26 cellular contexts compared by ENCODE assay signal in the genomic region with DNA sequence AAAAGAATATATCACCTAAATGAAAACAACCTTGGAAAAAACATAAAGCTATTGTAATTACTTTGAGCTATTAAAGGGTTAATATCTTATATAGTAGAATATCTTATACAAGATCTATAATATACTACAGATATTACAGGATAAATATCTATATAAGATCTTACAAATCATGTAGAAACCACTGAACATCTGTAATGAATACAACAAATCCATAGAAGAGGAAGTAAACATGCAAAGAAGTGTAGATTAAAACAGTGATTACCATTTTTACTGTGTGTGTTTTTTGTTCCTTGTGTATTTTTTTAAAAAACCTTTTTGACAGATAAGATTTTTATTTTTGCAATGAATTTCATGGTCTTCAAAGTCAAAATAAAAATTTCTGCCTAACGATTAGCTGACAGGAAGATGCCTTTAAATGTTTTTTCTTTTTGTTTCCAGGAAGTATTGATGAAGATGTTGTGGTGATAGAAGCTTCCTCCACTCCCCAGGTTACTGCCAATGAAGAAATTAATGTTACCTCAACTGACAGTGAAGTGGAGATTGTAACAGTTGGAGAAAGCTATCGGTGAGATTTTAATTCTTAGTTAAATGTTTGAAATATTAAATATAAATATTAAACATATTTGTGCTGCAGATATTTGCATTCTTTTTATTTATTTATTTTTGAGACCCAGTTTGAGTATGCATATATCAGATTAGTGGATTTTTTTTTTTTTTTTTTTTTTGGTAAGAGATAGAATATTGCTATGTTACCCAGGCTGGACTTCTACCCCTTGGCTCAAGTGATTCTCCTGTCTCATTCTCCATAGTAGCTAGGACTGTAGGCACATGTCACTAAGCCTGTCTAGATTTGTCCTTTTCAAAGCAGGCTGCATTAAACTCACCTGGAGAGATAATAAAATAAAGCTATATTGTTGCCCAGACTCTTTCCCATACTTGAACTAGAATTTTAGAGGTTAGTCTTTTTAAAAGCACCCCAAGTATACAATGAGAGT. TPM values are rescaled to one million over a fixed set of nuclear protein-coding genes. Genes with fewer than 3 reads are reported as not detected.
DNase-seq lines count a peak whose midpoint lies in the region; ATAC-seq, FAIRE-seq and TF ChIP-seq lines count a peak whose summit lies in the region.
"Had no signal": no experiment of that assay in that cellular context is flagged by ENCODE, and none has a peak within 500 bp of the region (broad histone marks: within the 10 kb centered on the region; RNA-seq: fewer than 3 reads in every experiment).

No MANE protein-coding gene starts in this region.

- 87% methylated on average over 2 of the region's 2 CpGs for WGBS in SK-N-SH (ENCODE audit: low lambda C conversion rate)

- H3K4me2 ChIP-seq in OCI-LY3 (ENCODE audit: low read length) = 0 out of 2 replicates have a peak overlapping the region, but pooled peaks have one; percentile 5
- H3K4me2 ChIP-seq in SK-N-SH = no peak overlapping the region
- H3K4me2 ChIP-seq: PC-9 had no signal

- no peaks in the 10 kb centered on the region for H3K9me2 ChIP-seq in SK-N-SH

- H3K9ac ChIP-seq in OCI-LY3 (ENCODE audit: low read length) = no peak overlapping the region
- H3K9ac ChIP-seq in SK-N-SH = no peak overlapping the region

- H4K20me1 ChIP-seq in OCI-LY3 (ENCODE audit: insufficient read depth, low read length) = peaks cover 28% of the 10 kb centered on the region
- H4K20me1 ChIP-seq in SK-N-SH (ENCODE audit: insufficient read depth) = no peaks in the 10 kb centered on the region

- H3K27ac ChIP-seq in OCI-LY3 (ENCODE audit: low read length) = 0 out of 2 replicates have a peak overlapping the region, but pooled peaks have one; percentile 26
- H3K27ac ChIP-seq in SK-N-SH (ENCODE audit: low read depth in 2 of 2, low read length in 1 of 2) = peak overlapping the region in 1 of 2 experiments; percentile 51; a peak in 1 of 4 replicates
- H3K27ac ChIP-seq: colonic mucosa, HL-60, pancreas, PC-9, vagina had no signal

- H3K27me3 ChIP-seq in OCI-LY3 (ENCODE audit: low read depth, low read length) = no peaks in the 10 kb centered on the region
- H3K27me3 ChIP-seq in SK-N-SH (ENCODE audit: insufficient read depth) = no peaks in the 10 kb centered on the region
- H3K27me3 ChIP-seq: colonic mucosa, pancreas, vagina had no signal

- H3K79me2 ChIP-seq in OCI-LY3 (ENCODE audit: low read length) = peaks cover 48% of the 10 kb centered on the region
- peaks cover 45% of the 10 kb centered on the region for H3K79me2 ChIP-seq in SK-N-SH (ENCODE audit: insufficient read depth)

- H2AFZ ChIP-seq in OCI-LY3 (ENCODE audit: low read depth, low read length) (no peak overlapping the region), SK-N-SH (ENCODE audit: low read depth) (no peak overlapping the region)
- H2AFZ ChIP-seq: PC-9 had no signal

- H3K27ac Mint-ChIP-seq in activated naive CD4-positive, alpha-beta T cell treated with anti-CD3 and anti-CD28 coated beads, Interleukin-2, amount 10 ng/mL, durations not matched to agents 7 days and 5 days = peak overlapping the region; percentile 69
- H3K27ac Mint-ChIP-seq in activated naive CD4-positive, alpha-beta T cell treated with anti-CD3 and anti-CD28 coated beads for 36 hours = no peak overlapping the region
- H3K27ac Mint-ChIP-seq in stimulated activated memory B cell treated with anti-CD40 and anti-IgM and Interleukin-4, amounts not matched to agents 10 μg/mL and 1 μg/mL and 100 μg/mL, for 72 hours = peak overlapping the region; percentile 41

- no peaks in the 10 kb centered on the region for H3K9me3 Mint-ChIP-seq in activated naive CD4-positive, alpha-beta T cell treated with anti-CD3 and anti-CD28 coated beads, Interleukin-2, amount 10 ng/mL, durations not matched to agents 7 days and 5 days
- no peaks in the 10 kb centered on the region for H3K9me3 Mint-ChIP-seq in activated naive CD4-positive, alpha-beta T cell treated with anti-CD3 and anti-CD28 coated beads for 36 hours
- no peaks in the 10 kb centered on the region for H3K9me3 Mint-ChIP-seq in stimulated activated memory B cell treated with anti-CD40 and anti-IgM and Interleukin-4, amounts not matched to agents 10 μg/mL and 1 μg/mL and 100 μg/mL, for 72 hours

- H3K4me3 Mint-ChIP-seq in activated naive CD4-positive, alpha-beta T cell treated with anti-CD3 and anti-CD28 coated beads, Interleukin-2, amount 10 ng/mL, durations not matched to agents 7 days and 5 days = no peak overlapping the region
- no peak overlapping the region for H3K4me3 Mint-ChIP-seq in activated naive CD4-positive, alpha-beta T cell treated with anti-CD3 and anti-CD28 coated beads for 36 hours
- peak overlapping the region; percentile 39 for H3K4me3 Mint-ChIP-seq in stimulated activated memory B cell treated with anti-CD40 and anti-IgM and Interleukin-4, amounts not matched to agents 10 μg/mL and 1 μg/mL and 100 μg/mL, for 72 hours

- no peak for DNase-seq in activated naive CD4-positive, alpha-beta T cell treated with anti-CD3 and anti-CD28 coated beads, Interleukin-2, amount 10 ng/mL, durations not matched to agents 7 days and 5 days
- DNase-seq in activated naive CD4-positive, alpha-beta T cell treated with anti-CD3 and anti-CD28 coated beads for 36 hours = no peak
- DNase-seq in frontal cortex (ENCODE audit: low spot score in 2 of 2) = no peak
- DNase-seq in SK-N-SH = no peak
- DNase-seq in EL = no peak
- no peak for DNase-seq in UCSD-AML1 (lab: John Stamatoyannopoulos, UW; ENCODE audit: unreplicated experiment)
- DNase-seq: activated CD4-positive, alpha-beta T cell treated with anti-CD3 and anti-CD28 coated beads, Interleukin-2, amount 50 U/mL, for 48 hours; activated gamma-delta T cell treated with Interleukin-2 at 50 U/mL for 16 hours; colonic mucosa; COR-L47; KG1; left colon; NCI-H1105 treated with DMSO at 0.1 percent for 48 hours; NCI-H2171; NCI-H69; pancreas; PC-9; stimulated activated CD4-positive, alpha-beta T cell treated with anti-CD3 and anti-CD28 coated beads, Interleukin-2, amount 100 ng/mL, for 24 hours; substantia nigra had no signal

- peaks cover 55% of the 10 kb centered on the region for H3K36me3 Mint-ChIP-seq in activated naive CD4-positive, alpha-beta T cell treated with anti-CD3 and anti-CD28 coated beads, Interleukin-2, amount 10 ng/mL, durations not matched to agents 7 days and 5 days
- peaks cover 18% of the 10 kb centered on the region for H3K36me3 Mint-ChIP-seq in activated naive CD4-positive, alpha-beta T cell treated with anti-CD3 and anti-CD28 coated beads for 36 hours (ENCODE audit: low read depth)
- peaks cover 41% of the 10 kb centered on the region for H3K36me3 Mint-ChIP-seq in stimulated activated memory B cell treated with anti-CD40 and anti-IgM and Interleukin-4, amounts not matched to agents 10 μg/mL and 1 μg/mL and 100 μg/mL, for 72 hours

- peak; percentile 69 for FAIRE-seq in frontal cortex (lab: Jason Lieb, UNC)
- FAIRE-seq: astrocyte, GM12892, H1, pancreas had no signal

- no peak for TF ChIP-seq RAD21 in SK-N-SH (IDR thresholded peaks at IDR 0.05; ENCODE audit: low read length)

- POLR2A ChIA-PET in SK-N-SH (lab: Yijun Ruan, JAX) = no interaction called here

- H3K4me1 ChIP-seq in OCI-LY3 (ENCODE audit: low read length) (peaks cover 17% of the 10 kb centered on the region), SK-N-SH (ENCODE audit: control insufficient read depth in 1 of 2, insufficient read depth in 2 of 2, low read depth in 1 of 2, low read length in 1 of 2) (peaks cover 0 to 10% of the 10 kb centered on the region in 2 experiments; a peak in 1 of 4 replicates)
- H3K4me1 ChIP-seq: colonic mucosa, pancreas, vagina had no signal

- no peak for TF ChIP-seq CTCF in OCI-LY3 (IDR thresholded peaks at IDR 0.05; ENCODE audit: low read depth, low read length)
- no peak for TF ChIP-seq CTCF in SK-N-SH (IDR thresholded peaks at IDR 0.05)

- peaks cover 34% of the 10 kb centered on the region for H3K4me1 Mint-ChIP-seq in activated naive CD4-positive, alpha-beta T cell treated with anti-CD3 and anti-CD28 coated beads, Interleukin-2, amount 10 ng/mL, durations not matched to agents 7 days and 5 days
- peaks cover 17% of the 10 kb centered on the region for H3K4me1 Mint-ChIP-seq in activated naive CD4-positive, alpha-beta T cell treated with anti-CD3 and anti-CD28 coated beads for 36 hours (ENCODE audit: low read depth)
- H3K4me1 Mint-ChIP-seq in stimulated activated memory B cell treated with anti-CD40 and anti-IgM and Interleukin-4, amounts not matched to agents 10 μg/mL and 1 μg/mL and 100 μg/mL, for 72 hours = peaks cover 35% of the 10 kb centered on the region

- intact Hi-C loops in activated naive CD4-positive, alpha-beta T cell treated with anti-CD3 and anti-CD28 coated beads for 36 hours (cut with micrococcal nuclease) = no loop called here

- peaks cover 6% of the 10 kb centered on the region for H3F3A ChIP-seq in SK-N-SH (replicated peaks; ENCODE audit: insufficient read depth)

- H3K36me3 ChIP-seq in OCI-LY3 (replicated peaks; ENCODE audit: low read depth, low read length) (peaks cover 32% of the 10 kb centered on the region), SK-N-SH (replicated peaks in 1 of 2; ENCODE audit: control insufficient read depth in 1 of 2, insufficient read depth in 2 of 2, low read length in 1 of 2) (peaks cover 31% of the 10 kb centered on the region in 2 experiments)
- H3K36me3 ChIP-seq: colonic mucosa had no signal

- CTCF ChIA-PET in activated naive CD4-positive, alpha-beta T cell treated with anti-CD3 and anti-CD28 coated beads, Interleukin-2, amount 10 ng/mL, durations not matched to agents 7 days and 5 days (lab: Charles Lee) = interaction anchor here (0.7 kb wide), 1 partner anchor 35 kb away, joined by 3 read pairs; no protein-coding TSS in a partner anchor
- CTCF ChIA-PET in activated naive CD4-positive, alpha-beta T cell treated with anti-CD3 and anti-CD28 coated beads for 36 hours (lab: Charles Lee) = interaction anchor here (0.5 to 0.6 kb wide), 4 partner anchors 27 to 1893 kb away, joined by 3 to 6 read pairs (median 4); no protein-coding TSS in a partner anchor
- CTCF ChIA-PET in SK-N-SH (lab: Yijun Ruan, JAX) = no interaction called here

- H3K27me3 Mint-ChIP-seq in activated naive CD4-positive, alpha-beta T cell treated with anti-CD3 and anti-CD28 coated beads, Interleukin-2, amount 10 ng/mL, durations not matched to agents 7 days and 5 days = no peaks in the 10 kb centered on the region
- no peaks in the 10 kb centered on the region for H3K27me3 Mint-ChIP-seq in activated naive CD4-positive, alpha-beta T cell treated with anti-CD3 and anti-CD28 coated beads for 36 hours (ENCODE audit: low read depth)
- H3K27me3 Mint-ChIP-seq in stimulated activated memory B cell treated with anti-CD40 and anti-IgM and Interleukin-4, amounts not matched to agents 10 μg/mL and 1 μg/mL and 100 μg/mL, for 72 hours = no peaks in the 10 kb centered on the region

- H3K9me3 ChIP-seq in OCI-LY3 (ENCODE audit: insufficient read depth, low read length) (no peaks in the 10 kb centered on the region), SK-N-SH (no peaks in the 10 kb centered on the region)
- H3K9me3 ChIP-seq: colonic mucosa, pancreas, vagina had no signal

- H3K4me3 ChIP-seq in OCI-LY3 (ENCODE audit: low read length) (no peak overlapping the region), SK-N-SH (ENCODE audit: low read depth in 2 of 2, low read length in 1 of 2) (no peak overlapping the region)
- H3K4me3 ChIP-seq: colonic mucosa, pancreas, PC-9, vagina had no signal

- no peak for TF ChIP-seq EP300 in SK-N-SH (IDR thresholded peaks at IDR 0.05; ENCODE audit: borderline replicate concordance in 1 of 2, low read depth in 1 of 2, low read length in 1 of 2)

- no peak for ATAC-seq in stimulated activated memory B cell treated with anti-CD40 and anti-IgM and Interleukin-4, amounts not matched to agents 10 μg/mL and 1 μg/mL and 100 μg/mL, for 72 hours
- ATAC-seq: left colon, pancreas had no signal

RNA-seq across cellular contexts. Expression of a gene that starts 52.8 kb away (rescaled TPM):
- total RNA-seq in activated naive CD4-positive, alpha-beta T cell treated with anti-CD3 and anti-CD28 coated beads for 36 hours = 10 to 100 TPM; 93.1 to 98.2 TPM
- total RNA-seq in frontal cortex = 4.9 TPM
- 40.5 and 46.6 TPM in 2 replicates for polyA plus RNA-seq in SK-N-SH (2012; rRNA removed)
- polyA plus RNA-seq in SK-N-SH (2012; cell fraction: cytosol; rRNA removed) = 49.4 and 52.4 TPM in 2 replicates
- polyA plus RNA-seq in SK-N-SH (2012; cell fraction: nucleus; rRNA removed) = 15.1 and 22.0 TPM in 2 replicates

Comparison
In these comparisons a context has a peak if more than half of its experiments do, and no peak if none do; other contexts are left out.
1. RNA of a gene that starts 52.8 kb away (total RNA-seq): 93.1 to 98.2 TPM in activated naive CD4-positive, alpha-beta T cell treated with anti-CD3 and anti-CD28 coated beads for 36 hours; 4.9 TPM in frontal cortex (single experiment); every median in the first group is over 10 times any median in the second.